In genomic region chr1:80769351-80769750, GRCh38 we compare ENCODE assay signal across 20 cellular contexts.
"Had no signal": no experiment of that assay in that cellular context is flagged by ENCODE, and none has a peak within 500 bp of the region (broad histone marks: within the 10 kb centered on the region; RNA-seq: fewer than 3 reads in every experiment).

No MANE protein-coding gene starts in this region.

- H3K4me1 Mint-ChIP-seq: natural killer cell; stimulated activated naive B cell treated with anti-CD40 and anti-IgM and Interleukin-4, amounts not matched to agents 10 μg/mL and 1 μg/mL and 100 μg/mL, for 72 hours; stimulated activated naive CD8-positive, alpha-beta T cell treated with anti-CD3 and anti-CD28 coated beads, Interleukin-15, amount 100 ng/mL, for 72 hours had no signal

- H3K27ac Mint-ChIP-seq: dendritic cell treated with granulocyte-macrophage colony-stimulating factor and Interleukin-4, amounts not matched to agents 40 ng/mL and 50 ng/mL, for 4 days; effector memory CD8-positive, alpha-beta T cell; natural killer cell; progenitor cell of endocrine pancreas; stimulated activated naive B cell treated with anti-CD40 and anti-IgM and Interleukin-4, amounts not matched to agents 10 μg/mL and 1 μg/mL and 100 μg/mL, for 72 hours; stimulated activated naive CD8-positive, alpha-beta T cell treated with anti-CD3 and anti-CD28 coated beads, Interleukin-15, amount 100 ng/mL, for 72 hours had no signal

- H3K9me3 ChIP-seq: esophagus muscularis mucosa, gastrocnemius medialis, heart right ventricle, ovary, right lobe of liver, testis, tibial nerve, upper lobe of right lung, vagina had no signal

- FAIRE-seq: islet of Langerhans had no signal

- H3K27ac ChIP-seq: epithelial cell of prostate, esophagus muscularis mucosa, gastrocnemius medialis, heart right ventricle, ovary, right lobe of liver, testis, tibial nerve, upper lobe of right lung, vagina had no signal

- H3K4me1 ChIP-seq: gastrocnemius medialis, heart right ventricle, right lobe of liver, testis, tibial nerve, upper lobe of right lung, vagina had no signal

- H3K27me3 ChIP-seq: esophagus muscularis mucosa, gastrocnemius medialis, heart right ventricle, ovary, right lobe of liver, testis, tibial nerve, upper lobe of right lung, vagina had no signal

- H3K36me3 Mint-ChIP-seq: stimulated activated naive B cell treated with anti-CD40 and anti-IgM and Interleukin-4, amounts not matched to agents 10 μg/mL and 1 μg/mL and 100 μg/mL, for 72 hours had no signal

- H3K27me3 Mint-ChIP-seq: dendritic cell treated with granulocyte-macrophage colony-stimulating factor and Interleukin-4, amounts not matched to agents 40 ng/mL and 50 ng/mL, for 4 days; effector memory CD8-positive, alpha-beta T cell; progenitor cell of endocrine pancreas; stimulated activated naive B cell treated with anti-CD40 and anti-IgM and Interleukin-4, amounts not matched to agents 10 μg/mL and 1 μg/mL and 100 μg/mL, for 72 hours; stimulated activated naive CD8-positive, alpha-beta T cell treated with anti-CD3 and anti-CD28 coated beads, Interleukin-15, amount 100 ng/mL, for 72 hours had no signal

- H3K4me3 ChIP-seq: esophagus muscularis mucosa, gastrocnemius medialis, heart right ventricle, ovary, right lobe of liver, testis, tibial nerve, upper lobe of right lung, vagina had no signal

- H3K36me3 ChIP-seq: esophagus muscularis mucosa, gastrocnemius medialis, heart right ventricle, ovary, right lobe of liver, tibial nerve, upper lobe of right lung, vagina had no signal

- H3K4me3 Mint-ChIP-seq: dendritic cell treated with granulocyte-macrophage colony-stimulating factor and Interleukin-4, amounts not matched to agents 40 ng/mL and 50 ng/mL, for 4 days; effector memory CD8-positive, alpha-beta T cell; natural killer cell; stimulated activated naive B cell treated with anti-CD40 and anti-IgM and Interleukin-4, amounts not matched to agents 10 μg/mL and 1 μg/mL and 100 μg/mL, for 72 hours; stimulated activated naive CD8-positive, alpha-beta T cell treated with anti-CD3 and anti-CD28 coated beads, Interleukin-15, amount 100 ng/mL, for 72 hours had no signal

- ATAC-seq: effector memory CD8-positive, alpha-beta T cell; gastrocnemius medialis; heart right ventricle; natural killer cell; right lobe of liver; stimulated activated naive B cell treated with anti-CD40 and anti-IgM and Interleukin-4, amounts not matched to agents 10 μg/mL and 1 μg/mL and 100 μg/mL, for 72 hours; stimulated activated naive CD8-positive, alpha-beta T cell treated with anti-CD3 and anti-CD28 coated beads, Interleukin-15, amount 100 ng/mL, for 72 hours; upper lobe of right lung had no signal

- H3K9me3 Mint-ChIP-seq: effector memory CD8-positive, alpha-beta T cell; stimulated activated naive B cell treated with anti-CD40 and anti-IgM and Interleukin-4, amounts not matched to agents 10 μg/mL and 1 μg/mL and 100 μg/mL, for 72 hours had no signal

- DNase-seq: effector memory CD8-positive, alpha-beta T cell; gastrocnemius medialis; heart right ventricle; hypothalamus; natural killer cell; ovary; right lobe of liver; stimulated activated CD4-positive, alpha-beta T cell treated with anti-CD3 and anti-CD28 coated beads, Interleukin-4, amount 100 ng/mL, for 1 hour; stimulated activated CD8-positive, alpha-beta memory T cell treated with anti-CD3 and anti-CD28 coated beads, Interleukin-4, amount 100 ng/mL, for 48 hours; stimulated activated naive B cell treated with anti-CD40 and anti-IgM and Interleukin-4, amounts not matched to agents 10 μg/mL and 1 μg/mL and 100 μg/mL, for 72 hours; stimulated activated naive CD8-positive, alpha-beta T cell treated with anti-CD3 and anti-CD28 coated beads, Interleukin-15, amount 100 ng/mL, for 72 hours; testis; upper lobe of right lung had no signal
